In the genomic region with DNA sequence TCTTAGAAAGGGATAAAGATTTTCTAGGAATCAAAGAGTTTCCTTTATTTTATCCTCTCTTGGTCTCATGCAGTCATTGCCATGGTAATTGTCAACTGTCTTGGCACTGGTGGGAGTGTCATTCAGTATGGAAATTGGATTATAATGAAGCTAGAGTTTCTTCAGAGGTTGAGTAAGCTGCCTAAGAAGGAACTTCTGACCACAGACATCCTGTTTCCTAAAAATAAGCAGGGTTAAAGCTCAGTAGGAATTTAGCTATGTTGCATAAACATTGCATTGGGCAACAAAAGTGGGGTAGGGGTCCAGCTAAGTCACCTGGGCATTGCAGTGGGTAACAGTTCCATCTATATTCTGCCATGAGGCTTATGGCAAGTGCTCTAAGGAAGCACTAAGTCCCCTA, we compare ENCODE assay signal across 25 cellular contexts.
DNase-seq lines count a peak whose midpoint lies in the region; ATAC-seq and TF ChIP-seq lines count a peak whose summit lies in the region.
"Had no signal": no experiment of that assay in that cellular context is flagged by ENCODE, and none has a peak within 500 bp of the region (broad histone marks: within the 10 kb centered on the region; RNA-seq: fewer than 3 reads in every experiment).

No MANE protein-coding gene starts in this region.

- H3K4me1 ChIP-seq in A673 (ENCODE audit: insufficient read depth, low read length, poor library complexity, severe bottlenecking), result peaks cover 19% of the 10 kb centered on the region
- H3K4me1 ChIP-seq: colonic mucosa, left ventricle myocardium inferior had no signal

- no peaks in the 10 kb centered on the region for H3K36me3 ChIP-seq in A673 (ENCODE audit: insufficient read depth, low read length, poor library complexity, severe bottlenecking)
- H3K36me3 ChIP-seq: colonic mucosa, heart right ventricle, left ventricle myocardium inferior had no signal

- no peak overlapping the region for H3K4me3 Mint-ChIP-seq in HFFc6
- H3K4me3 Mint-ChIP-seq: brain; immature natural killer cell; stimulated activated naive CD8-positive, alpha-beta T cell treated with anti-CD3 and anti-CD28 coated beads, Interleukin-15, amount 100 ng/mL, for 72 hours; type B pancreatic cell had no signal

- H3K27me3 ChIP-seq in A673 (replicated peaks; ENCODE audit: insufficient read depth, low read depth, low read length, poor library complexity), result no peaks in the 10 kb centered on the region
- H3K27me3 ChIP-seq: colonic mucosa, heart right ventricle had no signal

- CTCF ChIA-PET in A673 (lab: Charles Lee), result no interaction called here

- intact Hi-C loops in A673 (cut with micrococcal nuclease; ENCODE audit: unreplicated experiment) (no loop called here), Right ventricle myocardium inferior (cut with DNase I) (no loop called here)

- BruUV-seq in A673 (replicated peaks; lab: Mats Ljungman, UMichigan), result no TSS peak

- peak overlapping the region; percentile 35 for H3K27ac Mint-ChIP-seq in HFFc6
- H3K27ac Mint-ChIP-seq in activated naive CD4-positive, alpha-beta T cell treated with anti-CD3 and anti-CD28 coated beads, Interleukin-2, amount 50 U/mL, for 72 hours, result no peak overlapping the region
- H3K27ac Mint-ChIP-seq: activated T-helper 2 cell treated with anti-CD3 and anti-CD28 coated beads, Interferon-gamma antibody, Interleukin-2, Interleukin-4, amounts not matched to agents 10 μg/mL and 5 μg/mL and 100 μg/mL, durations not matched to agents 14 hours and 24 hours and 36 hours; brain; immature natural killer cell; stimulated activated naive CD8-positive, alpha-beta T cell treated with anti-CD3 and anti-CD28 coated beads, Interleukin-15, amount 100 ng/mL, for 72 hours; type B pancreatic cell had no signal

- H3K27me3 Mint-ChIP-seq in HFFc6 (ENCODE audit: insufficient read depth), result no peaks in the 10 kb centered on the region; the same call in 1 of the 2 replicates
- H3K27me3 Mint-ChIP-seq: brain, type B pancreatic cell had no signal

- H3K4me3 ChIP-seq in A673 (ENCODE audit: low read depth, low read length, poor library complexity, severe bottlenecking) (no peak overlapping the region), fibroblast of villous mesenchyme (ENCODE audit: low read depth, low read length) (no peak overlapping the region)
- H3K4me3 ChIP-seq: colonic mucosa, heart right ventricle, left ventricle myocardium inferior, mucosa of descending colon had no signal

- H3K36me3 Mint-ChIP-seq in HFFc6 (ENCODE audit: low read depth), result peaks cover 21% of the 10 kb centered on the region; the same call in 1 of the 2 replicates
- H3K36me3 Mint-ChIP-seq in activated naive CD4-positive, alpha-beta T cell treated with anti-CD3 and anti-CD28 coated beads, Interleukin-2, amount 50 U/mL, for 72 hours, result no peaks in the 10 kb centered on the region
- H3K36me3 Mint-ChIP-seq: brain, immature natural killer cell had no signal

- H3K9me3 Mint-ChIP-seq in HFFc6, result peaks cover 4% of the 10 kb centered on the region; the same call in 1 of the 2 replicates
- no peaks in the 10 kb centered on the region for H3K9me3 Mint-ChIP-seq in activated naive CD4-positive, alpha-beta T cell treated with anti-CD3 and anti-CD28 coated beads, Interleukin-2, amount 50 U/mL, for 72 hours
- H3K9me3 Mint-ChIP-seq: activated T-helper 2 cell treated with anti-CD3 and anti-CD28 coated beads, Interferon-gamma antibody, Interleukin-2, Interleukin-4, amounts not matched to agents 10 μg/mL and 5 μg/mL and 100 μg/mL, durations not matched to agents 14 hours and 24 hours and 36 hours; stimulated activated naive CD8-positive, alpha-beta T cell treated with anti-CD3 and anti-CD28 coated beads, Interleukin-15, amount 100 ng/mL, for 72 hours; type B pancreatic cell had no signal

- peak; percentile 79 for DNase-seq in A673 (ENCODE audit: low spot score)
- DNase-seq in HFFc6, result no peak
- peak; percentile 35 for DNase-seq in NOMO-1 treated with dmso at 0.1 percent for 144 hours (lab: John Stamatoyannopoulos, UW; ENCODE audit: unreplicated experiment)
- DNase-seq in fibroblast of villous mesenchyme (ENCODE audit: low read depth), result peak; percentile 59
- DNase-seq in NCI-H526 (lab: John Stamatoyannopoulos, UW), result no peak
- no peak for DNase-seq in Right ventricle myocardium inferior (ENCODE audit: missing footprints)
- no peak for DNase-seq in activated naive CD4-positive, alpha-beta T cell treated with anti-CD3 and anti-CD28 coated beads, Interleukin-2, amount 50 U/mL, for 72 hours (ENCODE audit: low spot score in 2 of 2)
- DNase-seq in iPS-NIHi11 (ENCODE audit: low spot score), result no peak
- DNase-seq: activated CD4-positive, alpha-beta T cell treated with anti-CD3 and anti-CD28 coated beads, Interleukin-2, amount 50 U/mL, for 1 hour; colonic mucosa; GOT3; heart right ventricle; immature natural killer cell; left ventricle myocardium inferior; mucosa of descending colon; NCI-H1048; NCI-H1930; small intestine; stimulated activated CD4-positive, alpha-beta T cell treated with anti-CD3 and anti-CD28 coated beads, Interleukin-2, amount 100 ng/mL, for 48 hours; stimulated activated naive CD8-positive, alpha-beta T cell treated with anti-CD3 and anti-CD28 coated beads, Interleukin-15, amount 100 ng/mL, for 72 hours; T-helper 1 cell had no signal

- ATAC-seq in Right ventricle myocardium inferior, result no peak
- no peak for ATAC-seq in activated naive CD4-positive, alpha-beta T cell treated with anti-CD3 and anti-CD28 coated beads, Interleukin-2, amount 50 U/mL, for 72 hours
- ATAC-seq: mucosa of descending colon; stimulated activated naive CD8-positive, alpha-beta T cell treated with anti-CD3 and anti-CD28 coated beads, Interleukin-15, amount 100 ng/mL, for 72 hours had no signal

- H3K4me1 Mint-ChIP-seq in HFFc6 (ENCODE audit: low read depth), result peaks cover 48% of the 10 kb centered on the region
- H3K4me1 Mint-ChIP-seq: immature natural killer cell; stimulated activated naive CD8-positive, alpha-beta T cell treated with anti-CD3 and anti-CD28 coated beads, Interleukin-15, amount 100 ng/mL, for 72 hours had no signal

- no peak for TF ChIP-seq CTCF in A673 (conservative IDR thresholded peaks at IDR 0.05; ENCODE audit: low read depth, low read length)
- no peak for TF ChIP-seq CTCF in HFFc6 (IDR thresholded peaks at IDR 0.05)
- no peak for TF ChIP-seq CTCF in fibroblast of villous mesenchyme (IDR thresholded peaks at IDR 0.05; ENCODE audit: insufficient read depth, low read depth, low read length)

- POLR2A ChIA-PET in A673 (lab: Charles Lee; ENCODE audit: low non-redundant PET), result no interaction called here

- no peak overlapping the region for H3K27ac ChIP-seq in A673 (ENCODE audit: low read depth, low read length, poor library complexity, severe bottlenecking)
- H3K27ac ChIP-seq: 22Rv1, colonic mucosa, heart right ventricle, left ventricle myocardium inferior had no signal

- H3K9me3 ChIP-seq in A673 (ENCODE audit: low read depth, low read length, poor library complexity, severe bottlenecking), result no peaks in the 10 kb centered on the region
- H3K9me3 ChIP-seq: colonic mucosa, mucosa of descending colon had no signal

Comparison
In these comparisons a context has a peak if more than half of its experiments do, and no peak if none do; other contexts are left out.
1. DNase-seq: peak in A673 (single experiment), NOMO-1 treated with dmso at 0.1 percent for 144 hours (single experiment) and fibroblast of villous mesenchyme (single experiment); none in HFFc6 (single experiment), NCI-H526 (0 of 2), Right ventricle myocardium inferior (single experiment), activated naive CD4-positive, alpha-beta T cell treated with anti-CD3 and anti-CD28 coated beads, Interleukin-2, amount 50 U/mL, for 72 hours (0 of 2) and iPS-NIHi11 (single experiment).